ENCODE assay signal across 1 cellular context in genomic region chr5:65061250-65061973, GRCh38.
TF ChIP-seq lines count a peak whose summit lies in the region.

No MANE protein-coding gene starts in this region.

TF ChIP-seq in GM12878, 131 proteins besides CTCF, POLR2A, EP300 and RAD21 (continued from another document and continues in another):
- TF ChIP-seq MLLT1 (IDR thresholded peaks at IDR 0.05) (0 out of 2 replicates have a peak, but pooled peaks have one; percentile 28), CHD1 (IDR thresholded peaks at IDR 0.05; ENCODE audit: low read depth, low read length) (no peak), PBX3 (IDR thresholded peaks at IDR 0.05; ENCODE audit: insufficient replicate concordance, low read depth, low read length) (no peak), FOS (IDR thresholded peaks at IDR 0.05; ENCODE audit: borderline replicate concordance, extremely low read depth, insufficient read length) (no peak), SRF (IDR thresholded peaks at IDR 0.05; ENCODE audit: low read depth in 2 of 2, low read length in 2 of 2) (no peak), MYB (IDR thresholded peaks at IDR 0.05; ENCODE audit: borderline replicate concordance, low read depth, low read length) (no peak), SUPT20H (IDR thresholded peaks at IDR 0.05; ENCODE audit: borderline replicate concordance, control insufficient read depth, low read depth, low read length) (no peak), ZBTB4 (CRISPR knock-in tag; IDR thresholded peaks at IDR 0.05) (no peak), RELA (IDR thresholded peaks at IDR 0.05; ENCODE audit: borderline replicate concordance, partially characterized antibody) (no peak), SMARCA5 (IDR thresholded peaks at IDR 0.05) (no peak), YY1 (IDR thresholded peaks at IDR 0.05; ENCODE audit: low read depth, low read length) (peak; percentile 74), IRF5 (IDR thresholded peaks at IDR 0.05; ENCODE audit: borderline replicate concordance) (no peak), BRCA1 (IDR thresholded peaks at IDR 0.05; ENCODE audit: low read depth, low read length) (no peak), KDM1A (IDR thresholded peaks at IDR 0.05; ENCODE audit: borderline replicate concordance) (no peak), WRNIP1 (IDR thresholded peaks at IDR 0.05; ENCODE audit: borderline replicate concordance, low read depth, low read length) (no peak), REST (IDR thresholded peaks at IDR 0.05; ENCODE audit: low read depth, low read length) (no peak), SMAD1 (IDR thresholded peaks at IDR 0.05; ENCODE audit: low read depth, partially characterized antibody) (peak; percentile 49), IRF3 (IDR thresholded peaks at IDR 0.05) (no peak), CUX1 (IDR thresholded peaks at IDR 0.05; ENCODE audit: insufficient replicate concordance, low read depth, low read length) (peak; percentile 29), USF2 (IDR thresholded peaks at IDR 0.05; ENCODE audit: borderline replicate concordance, low read depth, low read length) (no peak; the same call in 1 of the 2 replicates), NBN (IDR thresholded peaks at IDR 0.05) (no peak; the same call in 1 of the 2 replicates), CREM (IDR thresholded peaks at IDR 0.05; ENCODE audit: low read depth) (peak; percentile 44; the same call in 1 of the 2 replicates), SMC3 (IDR thresholded peaks at IDR 0.05; ENCODE audit: borderline replicate concordance, low read length) (peak; percentile 25; the same call in 1 of the 2 replicates), SIX5 (IDR thresholded peaks at IDR 0.05; ENCODE audit: low read depth, low read length, severe bottlenecking) (no peak), BHLHE40 (IDR thresholded peaks at IDR 0.05; ENCODE audit: borderline replicate concordance in 1 of 2, low read depth in 2 of 2, low read length in 1 of 2) (peak; percentile 70 to 77; a peak in 3 of 4 replicates), NR2F1 (conservative IDR thresholded peaks at IDR 0.05) (no peak; the same call in 1 of the 2 replicates), MTA3 (IDR thresholded peaks at IDR 0.05; ENCODE audit: borderline replicate concordance, low read length) (no peak), ZSCAN29 (IDR thresholded peaks at IDR 0.05) (no peak), ZZZ3 (IDR thresholded peaks at IDR 0.05; ENCODE audit: control insufficient read depth, insufficient read length, low read depth) (no peak), PKNOX1 (IDR thresholded peaks at IDR 0.05) (no peak), ZNF24 (IDR thresholded peaks at IDR 0.05) (no peak), HDAC6 (IDR thresholded peaks at IDR 0.05; ENCODE audit: unreplicated experiment) (no peak), RFX5 (IDR thresholded peaks at IDR 0.05; ENCODE audit: low read depth, low read length) (no peak), POU2F2 (IDR thresholded peaks at IDR 0.05; ENCODE audit: borderline replicate concordance, low read depth, low read length) (no peak), PAX5 (IDR thresholded peaks at IDR 0.05; ENCODE audit: borderline replicate concordance, low read depth, low read length) (peak; percentile 87; the same call in 1 of the 2 replicates), NFXL1 (IDR thresholded peaks at IDR 0.05; ENCODE audit: borderline replicate concordance) (no peak), STAT3 (IDR thresholded peaks at IDR 0.05; ENCODE audit: low read depth, low read length) (no peak), ZNF622 (IDR thresholded peaks at IDR 0.05) (no peak), PAX8 (IDR thresholded peaks at IDR 0.05) (no peak), ATF7 (IDR thresholded peaks at IDR 0.05; ENCODE audit: low read depth) (no peak), ETV6 (conservative IDR thresholded peaks at IDR 0.05 in 1 of 2, IDR thresholded peaks at IDR 0.05 in 1 of 2; ENCODE audit: borderline replicate concordance in 1 of 2, low read depth in 1 of 2) (peak in 1 of 2 experiments; percentile 71; a peak in 2 of 4 replicates), ESRRA (IDR thresholded peaks at IDR 0.05; ENCODE audit: low read length) (no peak), GATAD2B (conservative IDR thresholded peaks at IDR 0.05; ENCODE audit: low read depth) (0 out of 2 replicates have a peak, but pooled peaks have one; percentile 41), JUND (IDR thresholded peaks at IDR 0.05; ENCODE audit: low read depth, low read length) (no peak)
